8 cellular contexts compared by ENCODE assay signal in the genomic region with DNA sequence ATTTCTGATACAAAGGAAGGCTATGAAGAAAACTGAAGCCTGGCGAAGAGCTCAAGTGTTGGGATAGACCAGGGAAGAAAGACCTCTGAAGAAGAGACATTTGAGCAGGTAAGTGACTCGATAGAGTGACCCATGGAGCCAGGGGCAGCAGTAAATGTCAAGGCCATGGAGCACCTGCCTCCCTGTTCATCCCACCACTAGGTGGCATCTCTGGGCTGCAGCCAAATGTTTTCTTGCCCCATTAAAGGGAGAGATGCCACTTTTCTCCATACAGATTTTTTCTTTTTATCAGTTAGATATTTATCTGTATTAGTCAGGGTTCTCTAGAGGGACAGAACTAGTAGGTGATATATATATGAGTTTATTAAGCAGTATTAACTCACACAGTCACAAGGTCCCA. TPM values are rescaled to one million over a fixed set of nuclear protein-coding genes. Genes with fewer than 3 reads are reported as not detected.
DNase-seq lines count a peak whose midpoint lies in the region; ATAC-seq, FAIRE-seq and TF ChIP-seq lines count a peak whose summit lies in the region.

No MANE protein-coding gene starts in this region.

- H3K27me3 ChIP-seq in H1 (replicated peaks in 1 of 4; ENCODE audit: control insufficient read depth in 3 of 4, extremely low read depth in 1 of 4, insufficient read depth in 3 of 4, low read length in 3 of 4): no peaks in the 10 kb centered on the region
- H3K27me3 ChIP-seq in neural progenitor cell: no peaks in the 10 kb centered on the region

- TF ChIP-seq EP300 in H1 (IDR thresholded peaks at IDR 0.05; ENCODE audit: borderline replicate concordance in 1 of 2, low read depth in 2 of 2, low read length in 2 of 2): no peak

- no peak overlapping the region for H3K23ac ChIP-seq in H1 (ENCODE audit: insufficient read length)

- H3K4me2 ChIP-seq in H1 (ENCODE audit: insufficient read depth in 1 of 2, low read depth in 2 of 2, low read length in 2 of 2) (no peak overlapping the region), neural progenitor cell (no peak overlapping the region)

- H4K8ac ChIP-seq in H1 (ENCODE audit: extremely low read depth, insufficient read depth, low read length): no peak overlapping the region

- H3F3A ChIP-seq in neural progenitor cell (ENCODE audit: low read depth): no peaks in the 10 kb centered on the region

- H3K9ac ChIP-seq in H1 (replicated peaks in 1 of 4; ENCODE audit: extremely low read depth in 1 of 4, low read depth in 3 of 4, low read length in 3 of 4) (no peak overlapping the region), neural progenitor cell (no peak overlapping the region)

- H4K91ac ChIP-seq in H1 (replicated peaks; ENCODE audit: insufficient read length, low read length): no peak overlapping the region

- TF ChIP-seq CTCF in H1 (IDR thresholded peaks at IDR 0.05; ENCODE audit: control extremely low read depth in 1 of 3, insufficient read depth in 1 of 3, low read depth in 1 of 3, low read length in 3 of 3) (peak; percentile 65 to 77 (median 70)), neural progenitor cell (IDR thresholded peaks at IDR 0.05) (peak; percentile 61)

- 44% methylated on average over 2 of the region's 2 CpGs; no CpG with 5 or more reads in 1 of the 2 experiments for WGBS in H1 (ENCODE audit: extremely low coverage in 1 of 2, insufficient coverage in 1 of 2, insufficient read length in 1 of 2, insufficient replicate concordance in 2 of 2, low coverage in 1 of 2, low lambda C conversion rate in 2 of 2, missing lambda C conversion rate in 1 of 2), 2 experiments

- H4K20me1 ChIP-seq in H1 (replicated peaks in 1 of 2; ENCODE audit: control insufficient read depth in 1 of 2, insufficient read depth in 2 of 2, low read length in 2 of 2) (no peaks in the 10 kb centered on the region), neural progenitor cell (ENCODE audit: low read depth) (no peaks in the 10 kb centered on the region)

- H3K9me3 Mint-ChIP-seq in activated CD4-positive, alpha-beta T cell treated with anti-CD3 and anti-CD28 coated beads, Interleukin-2, amount 10 ng/mL, durations not matched to agents 7 days and 5 days: no peaks in the 10 kb centered on the region
- H3K9me3 Mint-ChIP-seq in neural progenitor cell: no peaks in the 10 kb centered on the region

- H3K4me3 Mint-ChIP-seq in activated CD4-positive, alpha-beta T cell treated with anti-CD3 and anti-CD28 coated beads, Interleukin-2, amount 10 ng/mL, durations not matched to agents 7 days and 5 days: no peak overlapping the region
- H3K4me3 Mint-ChIP-seq in neural progenitor cell: no peak overlapping the region

- TF ChIP-seq RAD21 in H1 (IDR thresholded peaks at IDR 0.05 in 1 of 2, conservative IDR thresholded peaks at IDR 0.05 in 1 of 2; ENCODE audit: low read depth in 2 of 2, low read length in 2 of 2): peak; percentile 61 to 71

- no peaks in the 10 kb centered on the region for H3K79me1 ChIP-seq in H1 (ENCODE audit: low read depth, low read length)

- no peaks in the 10 kb centered on the region for H3K9me3 ChIP-seq in H1 (ENCODE audit: insufficient read depth in 2 of 2, low read depth in 1 of 2, low read length in 1 of 2)
- H3K9me3 ChIP-seq in neural progenitor cell (ENCODE audit: low read depth): no peaks in the 10 kb centered on the region

- H3K27ac ChIP-seq in H1 (ENCODE audit: low read depth, low read length) (no peak overlapping the region), neural progenitor cell (no peak overlapping the region)

- POLR2A ChIA-PET in activated CD4-positive, alpha-beta T cell treated with anti-CD3 and anti-CD28 coated beads, Interleukin-2, amount 10 ng/mL, durations not matched to agents 7 days and 5 days (lab: Charles Lee): no interaction called here
- POLR2A ChIA-PET in H1 (lab: Charles Lee; ENCODE audit: partially characterized antibody): no interaction called here

- no peak overlapping the region for H2BK12ac ChIP-seq in H1 (ENCODE audit: low read depth, low read length)

- H2AK5ac ChIP-seq in H1 (ENCODE audit: low read depth, low read length): no peak overlapping the region

- H3K4ac ChIP-seq in H1 (replicated peaks; ENCODE audit: insufficient read length, low read depth, low read length): no peak overlapping the region

- no peaks in the 10 kb centered on the region for H3K27me3 Mint-ChIP-seq in activated CD4-positive, alpha-beta T cell treated with anti-CD3 and anti-CD28 coated beads, Interleukin-2, amount 10 ng/mL, durations not matched to agents 7 days and 5 days
- H3K27me3 Mint-ChIP-seq in neural progenitor cell (ENCODE audit: insufficient read depth, low read depth): no peaks in the 10 kb centered on the region

- H3K79me2 ChIP-seq in H1 (ENCODE audit: control insufficient read depth in 1 of 2, insufficient read depth in 2 of 2, low read length in 2 of 2) (no peaks in the 10 kb centered on the region), neural progenitor cell (ENCODE audit: low read depth) (no peaks in the 10 kb centered on the region)

- H3K56ac ChIP-seq in H1 (replicated peaks; ENCODE audit: insufficient read length, low read depth, low read length): no peak overlapping the region

- no peak overlapping the region for H3K27ac Mint-ChIP-seq in activated CD4-positive, alpha-beta T cell treated with anti-CD3 and anti-CD28 coated beads, Interleukin-2, amount 10 ng/mL, durations not matched to agents 7 days and 5 days
- no peak overlapping the region for H3K27ac Mint-ChIP-seq in neural progenitor cell

- TF ChIP-seq POLR2A in H1 (IDR thresholded peaks at IDR 0.05; ENCODE audit: control extremely low read depth in 1 of 2, low read depth in 2 of 2, low read length in 2 of 2): no peak

- peaks cover 2% of the 10 kb centered on the region for H3K36me3 Mint-ChIP-seq in activated CD4-positive, alpha-beta T cell treated with anti-CD3 and anti-CD28 coated beads, Interleukin-2, amount 10 ng/mL, durations not matched to agents 7 days and 5 days (ENCODE audit: low read depth)
- H3K36me3 Mint-ChIP-seq in neural progenitor cell: no peaks in the 10 kb centered on the region

- no peak overlapping the region for H2BK20ac ChIP-seq in H1 (ENCODE audit: low read length)

- no peak overlapping the region for H3K18ac ChIP-seq in H1 (ENCODE audit: extremely low read depth, low read length)

- no peak for ATAC-seq in HG02588 (IDR thresholded peaks at IDR 0.05; ENCODE audit: unreplicated experiment)
- ATAC-seq in GM18517 (IDR thresholded peaks at IDR 0.05; ENCODE audit: unreplicated experiment): no peak

- CTCF ChIA-PET in activated CD4-positive, alpha-beta T cell treated with anti-CD3 and anti-CD28 coated beads, Interleukin-2, amount 10 ng/mL, durations not matched to agents 7 days and 5 days (lab: Charles Lee): interaction anchor here (1.4 kb wide), 1 partner anchor 195 kb away, joined by 3 read pairs; no protein-coding TSS in a partner anchor
- CTCF ChIA-PET in H1 (lab: Charles Lee; ENCODE audit: partially characterized antibody): interaction anchor here (1.3 to 2.4 kb wide), 8 partner anchors 9 to 195 kb away, joined by 3 to 19 read pairs (median 5); no protein-coding TSS in a partner anchor

- no peak overlapping the region for H2AFZ ChIP-seq in H1 (ENCODE audit: low read length)
- H2AFZ ChIP-seq in neural progenitor cell (replicated peaks): no peak overlapping the region

- H3K4me1 ChIP-seq in H1 (replicated peaks in 1 of 4; ENCODE audit: control insufficient read depth in 3 of 4, insufficient read depth in 4 of 4, low read length in 3 of 4) (peaks cover 0 to 3% (median 0%) of the 10 kb centered on the region in 4 experiments; a peak in 1 of 7 replicates), neural progenitor cell (no peaks in the 10 kb centered on the region)

- H3K36me3 ChIP-seq in H1 (ENCODE audit: control insufficient read depth in 2 of 4, insufficient read depth in 4 of 4, low read length in 3 of 4) (no peaks in the 10 kb centered on the region), neural progenitor cell (no peaks in the 10 kb centered on the region)

- FAIRE-seq in H1 (lab: Jason Lieb, UNC): peak; percentile 39

- 0 out of 2 replicates have a peak, but pooled peaks cover 2% of the 10 kb centered on the region for H3K23me2 ChIP-seq in H1 (ENCODE audit: low read depth, low read length)

- peaks cover 8% of the 10 kb centered on the region for H3K4me1 Mint-ChIP-seq in activated CD4-positive, alpha-beta T cell treated with anti-CD3 and anti-CD28 coated beads, Interleukin-2, amount 10 ng/mL, durations not matched to agents 7 days and 5 days
- H3K4me1 Mint-ChIP-seq in neural progenitor cell: no peaks in the 10 kb centered on the region

- no peak overlapping the region for H4K5ac ChIP-seq in H1 (ENCODE audit: insufficient read length, low read depth, low read length)

- DNase-seq in Ammon's horn (ENCODE audit: low spot score): peak; percentile 6
- DNase-seq in H4 (ENCODE audit: low spot score): peak; percentile 23
- peak; percentile 54 for DNase-seq in NCI-H460 (ENCODE audit: extremely low read depth, low read depth)
- peak; percentile 65 for DNase-seq in activated CD4-positive, alpha-beta T cell treated with anti-CD3 and anti-CD28 coated beads, Interleukin-2, amount 10 ng/mL, durations not matched to agents 7 days and 5 days
- DNase-seq in H1 (ENCODE audit: low read depth in 1 of 2, low spot score in 2 of 2): peak in 1 of 2 experiments; percentile 52
- DNase-seq in neural progenitor cell (ENCODE audit: low spot score): peak; percentile 28

- H3K4me3 ChIP-seq in H1 (ENCODE audit: extremely low read depth in 1 of 4, insufficient read depth in 2 of 4, low read depth in 3 of 4, low read length in 4 of 4): no peak overlapping the region
- no peak overlapping the region for H3K4me3 ChIP-seq in neural progenitor cell

- H2BK120ac ChIP-seq in H1 (replicated peaks; ENCODE audit: low read depth, low read length): no peak overlapping the region

- no peak overlapping the region for H3K14ac ChIP-seq in H1 (ENCODE audit: insufficient read length)

- H2BK15ac ChIP-seq in H1 (ENCODE audit: low read length): no peak overlapping the region

- H2BK5ac ChIP-seq in H1 (ENCODE audit: low read depth, low read length): no peak overlapping the region

RNA-seq across cellular contexts. Expression of a gene that starts 4.9 kb away (rescaled TPM):
- total RNA-seq in H4 (2014; rRNA removed; shearing (Covaris generic)): 1.5 and 2.3 TPM in 2 replicates
- total RNA-seq in NCI-H460 (2014; rRNA removed; shearing (Covaris generic)): 6.5 and 8.1 TPM in 2 replicates
- 5.3 and 6.3 TPM in 2 replicates for polyA plus RNA-seq in NCI-H460 (2014; cell fraction: nucleus; rRNA removed)
- 1 to 10 TPM; 8.6 to 9.4 TPM for total RNA-seq in activated CD4-positive, alpha-beta T cell treated with anti-CD3 and anti-CD28 coated beads, Interleukin-2, amount 10 ng/mL, durations not matched to agents 7 days and 5 days
- 10.0 and 12.8 TPM in 2 replicates for total RNA-seq in H1 (2021; fragmentation: NEBNext Ultra II Directional; extraction: Animal tissue kit (Norgen Biotek cat#: 25700))
- polyA plus RNA-seq in H1 (2011; rRNA removed): 3.4 and 4.6 TPM in 2 replicates
- polyA plus RNA-seq in H1 (2011; cell fraction: cytosol; rRNA removed): 4.2 TPM
- 3.9 TPM for polyA plus RNA-seq in H1 (2011; cell fraction: nucleus; rRNA removed)
- polyA plus RNA-seq in H1 (2012, experiment 1 of 2): 4.6 to 5.4 TPM (median 4.8 TPM) in 4 replicates
- polyA plus RNA-seq in H1 (2012, experiment 2 of 2): 0.16 TPM
- 4.9 TPM for polyA plus RNA-seq in H1 (2013, experiment 1 of 2)
- 5.1 TPM for polyA plus RNA-seq in H1 (2013, experiment 2 of 2)
- polyA minus RNA-seq in H1 (2011; rRNA and poly(A)+ RNA removed): 15.7 and 26.3 TPM in 2 replicates
- polyA minus RNA-seq in H1 (2011; cell fraction: cytosol; rRNA and poly(A)+ RNA removed): 3.7 TPM
- polyA minus RNA-seq in H1 (2011; cell fraction: nucleus; rRNA and poly(A)+ RNA removed): 13.6 TPM
- total RNA-seq in neural progenitor cell (ENCODE audit: low replicate concordance): 5.1 and 5.4 TPM in 2 replicates
